ENCODE assay signal across 8 cellular contexts in the genomic region with DNA sequence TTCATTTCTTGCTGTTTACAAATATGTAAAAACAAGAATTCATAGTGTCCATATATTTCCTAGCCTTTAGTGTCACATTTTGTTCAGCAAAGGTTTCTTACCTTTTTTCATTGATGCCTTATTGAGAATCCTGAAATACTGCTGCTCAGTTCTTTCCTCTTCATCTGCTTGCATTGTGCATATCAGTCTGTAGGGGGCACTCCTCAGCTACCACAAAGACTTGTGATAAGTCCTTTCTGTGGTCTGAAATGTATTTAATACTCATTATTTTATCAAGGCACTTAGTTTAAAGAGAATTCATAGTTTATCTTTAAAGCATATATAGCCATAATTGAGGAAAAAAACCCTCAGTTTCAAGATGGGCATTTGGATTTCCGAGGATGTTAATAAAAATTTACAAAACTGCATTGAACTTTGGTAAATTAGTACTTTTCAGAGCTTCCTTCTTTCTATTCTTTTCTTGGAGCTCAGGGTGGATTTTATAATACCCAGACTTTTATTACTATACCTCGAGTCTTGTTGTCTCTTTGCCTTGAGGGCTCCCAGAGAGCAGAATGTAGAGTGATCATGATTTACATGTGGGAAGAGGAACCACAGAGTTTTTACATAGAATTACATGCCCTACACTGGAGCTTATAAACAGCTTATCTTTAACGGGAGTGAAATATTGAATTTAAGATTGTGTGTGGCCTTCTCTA.
DNase-seq lines count a peak whose midpoint lies in the region; ATAC-seq and TF ChIP-seq lines count a peak whose summit lies in the region.

No MANE protein-coding gene starts in this region.

- intact Hi-C loops in right cardiac atrium (cut with DNase I): no loop called here

- H3K9me3 ChIP-seq in cardiac muscle cell (ENCODE audit: low read depth) (no peaks in the 10 kb centered on the region), right cardiac atrium (ENCODE audit: control insufficient read depth, low read length) (no peaks in the 10 kb centered on the region)

- H3K27me3 ChIP-seq in cardiac muscle cell (peaks cover 3% of the 10 kb centered on the region), right cardiac atrium (ENCODE audit: control insufficient read depth, insufficient read depth) (no peaks in the 10 kb centered on the region)

- TF ChIP-seq CTCF in cardiac muscle cell (IDR thresholded peaks at IDR 0.05; ENCODE audit: low read depth, low read length) (peak; percentile 77), fibroblast of villous mesenchyme (IDR thresholded peaks at IDR 0.05; ENCODE audit: insufficient read depth, low read depth, low read length) (peak; percentile 72)

- H3K27ac ChIP-seq in cardiac muscle cell: no peak overlapping the region
- H3K27ac ChIP-seq in right cardiac atrium (ENCODE audit: low read length): no peak overlapping the region

- H3K4me3 ChIP-seq in cardiac muscle cell (no peak overlapping the region), right cardiac atrium (ENCODE audit: low read length) (no peak overlapping the region), fibroblast of villous mesenchyme (ENCODE audit: low read depth, low read length) (no peak overlapping the region), skeletal muscle cell (ENCODE audit: low read depth, low read length) (no peak overlapping the region)

- H3K4me1 ChIP-seq in cardiac muscle cell (ENCODE audit: low read depth) (no peaks in the 10 kb centered on the region), right cardiac atrium (ENCODE audit: control insufficient read depth, insufficient read depth, low read length) (no peaks in the 10 kb centered on the region)

- no peaks in the 10 kb centered on the region for H3K36me3 ChIP-seq in cardiac muscle cell

- 33% methylated on average over 3 of the region's 3 CpGs for WGBS in right cardiac atrium

- ATAC-seq in right cardiac atrium (no peak), GM21723 (IDR thresholded peaks at IDR 0.05; ENCODE audit: unreplicated experiment) (no peak)

- DNase-seq in cardiac muscle cell (ENCODE audit: low read depth in 1 of 2, low spot score in 1 of 2) (peak; percentile 72 to 80), right cardiac atrium (no peak), MV-4-11 (lab: John Stamatoyannopoulos, UW) (peak; percentile 54), SW480 (ENCODE audit: low spot score) (peak; percentile 44), fibroblast of villous mesenchyme (ENCODE audit: low read depth) (peak; percentile 59), skeletal muscle cell (ENCODE audit: low read depth) (peak; percentile 34), cortex of kidney (lab: John Stamatoyannopoulos, UW) (no peak)

Comparison
In these comparisons a context has a peak if more than half of its experiments do, and no peak if none do; other contexts are left out.
1. DNase-seq: peak in cardiac muscle cell (2 of 2), MV-4-11 (single experiment), SW480 (single experiment), fibroblast of villous mesenchyme (single experiment) and skeletal muscle cell (single experiment); none in right cardiac atrium (0 of 3) and cortex of kidney (single experiment).